ENCODE assay signal across 23 cellular contexts in genomic region chr1:45999507-45999906, GRCh38.
"Had no signal": no experiment of that assay in that cellular context is flagged by ENCODE, and none has a peak within 500 bp of the region (broad histone marks: within the 10 kb centered on the region; RNA-seq: fewer than 3 reads in every experiment).

No MANE protein-coding gene starts in this region.

- H3K4me3 ChIP-seq: PC-9, Peyer's patch, SJCRH30 had no signal

- H3K4me2 ChIP-seq: KMS-11, PC-9 had no signal

- H2AFZ ChIP-seq: PC-9 had no signal

- H3K4me1 ChIP-seq: Peyer's patch, SJCRH30 had no signal

- DNase-seq: IMR-90; Kasumi-1; MM.1S; NCI-H1092 treated with DMSO at 0.1 percent for 48 hours; NCI-H1436; NCI-H187; NCI-H2029; NCI-H2081 treated with DMSO at 0.1 percent for 48 hours; NCI-H2171 treated with DMSO at 0.1 percent for 48 hours; NCI-H2227 treated with DMSO at 0.1 percent for 48 hours; NCI-H524; NCI-H526 treated with DMSO at 0.1 percent for 48 hours; NCI-H774; NK-92 treated with Interleukin-12 subunit alpha and Interleukin-12 subunit beta, amount 100 ng/mL, for 24 hours; OCI-M1; PC-9; Peyer's patch; SHP77 treated with DMSO at 0.1 percent for 48 hours; SJCRH30 had no signal

- ATAC-seq: HepG2, Right ventricle myocardium inferior, SK-N-SH treated with all-trans-retinoic acid at 6 μM for 48 hours had no signal

- H3K27ac ChIP-seq: KMS-11, PC-9, Peyer's patch, SJCRH30 had no signal

- H3K27me3 ChIP-seq: Peyer's patch, SJCRH30 had no signal
